Comparison of ENCODE assay signal across 8 cellular contexts in genomic region chr12:92503029-92503931, GRCh38.
A peak's percentile ranks its signal among the peaks of the same experiment; 100 is the strongest.
DNase-seq lines count a peak whose midpoint lies in the region; ATAC-seq, FAIRE-seq and TF ChIP-seq lines count a peak whose summit lies in the region.

No MANE protein-coding gene starts in this region.

- H3K4me2 ChIP-seq in OCI-LY3 (ENCODE audit: low read length): peak overlapping the region; percentile 85

- no peaks in the 10 kb centered on the region for H3K36me3 ChIP-seq in OCI-LY3 (replicated peaks; ENCODE audit: low read depth, low read length)
- no peaks in the 10 kb centered on the region for H3K36me3 ChIP-seq in stomach smooth muscle (ENCODE audit: control insufficient read depth in 2 of 2, insufficient read depth in 2 of 2, low read length in 2 of 2)

- peak overlapping the region; percentile 80 for H3K9ac ChIP-seq in OCI-LY3 (ENCODE audit: low read length)
- peak overlapping the region in 1 of 2 donors; percentile 47 for H3K9ac ChIP-seq in stomach smooth muscle (ENCODE audit: low read length in 2 of 2)

- no peaks in the 10 kb centered on the region for H3K79me2 ChIP-seq in OCI-LY3 (ENCODE audit: low read length)

- no peak for TF ChIP-seq CTCF in OCI-LY3 (IDR thresholded peaks at IDR 0.05; ENCODE audit: low read depth, low read length)

- no peak overlapping the region for H2AFZ ChIP-seq in OCI-LY3 (ENCODE audit: low read depth, low read length)

- H3K27ac ChIP-seq in OCI-LY3 (ENCODE audit: low read length): peak overlapping the region; percentile 98
- H3K27ac ChIP-seq in stomach smooth muscle (ENCODE audit: low read length): peak overlapping the region; percentile 80

- H3K4me3 ChIP-seq in OCI-LY3 (ENCODE audit: low read length): peak overlapping the region; percentile 65
- H3K4me3 ChIP-seq in stomach smooth muscle (ENCODE audit: low read length in 2 of 2): peak overlapping the region; percentile 5 to 54

- H3K27me3 ChIP-seq in OCI-LY3 (ENCODE audit: low read depth, low read length) (no peaks in the 10 kb centered on the region), stomach smooth muscle (ENCODE audit: control insufficient read depth in 1 of 2, insufficient read depth in 2 of 2, low read length in 2 of 2) (no peaks in the 10 kb centered on the region)

- ATAC-seq in HG02642 (IDR thresholded peaks at IDR 0.05; ENCODE audit: poor library complexity, unreplicated experiment): peak; percentile 65
- ATAC-seq in left ventricle myocardium superior: peak; percentile 72

- no peaks in the 10 kb centered on the region for H4K20me1 ChIP-seq in OCI-LY3 (ENCODE audit: insufficient read depth, low read length)

- DNase-seq in DMS53 (lab: John Stamatoyannopoulos, UW) (peak; percentile 17), DMS53 treated with DMSO at 0.1 percent for 48 hours (lab: John Stamatoyannopoulos, UW; ENCODE audit: unreplicated experiment) (no peak), left ventricle myocardium superior (peak; percentile 32), urothelium cell line (ENCODE audit: low spot score) (no peak), NCI-H1436 treated with DMSO at 0.1 percent for 48 hours (lab: John Stamatoyannopoulos, UW) (no peak)

- FAIRE-seq in urothelium cell line (lab: Jason Lieb, UNC): no peak

- H3K4me1 ChIP-seq in OCI-LY3 (ENCODE audit: low read length) (peaks cover 64% of the 10 kb centered on the region), stomach smooth muscle (ENCODE audit: control insufficient read depth, insufficient read depth, low read length) (peaks cover 25% of the 10 kb centered on the region)

- intact Hi-C loops in left ventricle myocardium superior (cut with micrococcal nuclease): loop anchor here (10.0 kb wide), 1 partner anchor 62 kb away; no protein-coding TSS in a partner anchor

- H3K9me3 ChIP-seq in OCI-LY3 (ENCODE audit: insufficient read depth, low read length) (no peaks in the 10 kb centered on the region), stomach smooth muscle (ENCODE audit: control insufficient read depth in 2 of 2, low read length in 2 of 2) (no peaks in the 10 kb centered on the region)

Comparison
In these comparisons a context has a peak if more than half of its experiments do, and no peak if none do; other contexts are left out.
1. DNase-seq: peak in DMS53 (single experiment) and left ventricle myocardium superior (single experiment); none in DMS53 treated with DMSO at 0.1 percent for 48 hours (single experiment), urothelium cell line (single experiment) and NCI-H1436 treated with DMSO at 0.1 percent for 48 hours (single experiment).